16 cellular contexts compared by ENCODE assay signal in genomic region chr7:16460789-16461465, GRCh38. TPM values are rescaled to one million over a fixed set of nuclear protein-coding genes. Genes with fewer than 3 reads are reported as not detected.
A peak's percentile ranks its signal among the peaks of the same experiment; 100 is the strongest.
DNase-seq lines count a peak whose midpoint lies in the region; ATAC-seq, FAIRE-seq and TF ChIP-seq lines count a peak whose summit lies in the region.
"Had no signal": no experiment of that assay in that cellular context is flagged by ENCODE, and none has a peak within 500 bp of the region (broad histone marks: within the 10 kb centered on the region; RNA-seq: fewer than 3 reads in every experiment).

No MANE protein-coding gene starts in this region.

- peak overlapping the region; percentile 67 for H3K4me2 ChIP-seq in hepatocyte

- TF ChIP-seq POLR2A in H54 (IDR thresholded peaks at IDR 0.05; ENCODE audit: low read depth, low read length), result no peak

- no peak overlapping the region for H3K9ac ChIP-seq in adipocyte (ENCODE audit: low read length)

- no peak for TF ChIP-seq CTCF in hepatocyte (IDR thresholded peaks at IDR 0.05; ENCODE audit: poor library complexity)

- H3K27ac ChIP-seq in hepatocyte, result no peak overlapping the region
- H3K27ac ChIP-seq: C4-2B had no signal

- no peaks in the 10 kb centered on the region for H4K20me1 ChIP-seq in hepatocyte (ENCODE audit: insufficient read depth, poor library complexity, severe bottlenecking)

- H3K4me3 ChIP-seq in adipocyte (ENCODE audit: low read length) (no peak overlapping the region), hepatocyte (no peak overlapping the region)
- H3K4me3 ChIP-seq: HAP-1 had no signal

- 85% methylated on average over 2 of the region's 2 CpGs for WGBS in hepatocyte (ENCODE audit: low lambda C conversion rate, missing lambda C conversion rate)

- FAIRE-seq in H54 (lab: Jason Lieb, UNC), result peak; percentile 74
- FAIRE-seq: GM12891, GM19239, H1 had no signal

- peaks cover 13% of the 10 kb centered on the region for H3K79me2 ChIP-seq in hepatocyte

- H3K27me3 ChIP-seq in adipocyte (replicated peaks; ENCODE audit: control insufficient read depth, insufficient read depth, low read length), result peaks cover 7% of the 10 kb centered on the region
- no peaks in the 10 kb centered on the region for H3K27me3 ChIP-seq in hepatocyte

- H3K36me3 ChIP-seq in adipocyte (ENCODE audit: control insufficient read depth, insufficient read depth, low read length, severe bottlenecking) (no peaks in the 10 kb centered on the region), hepatocyte (replicated peaks; ENCODE audit: insufficient read depth, low read depth) (no peaks in the 10 kb centered on the region)
- H3K36me3 ChIP-seq: HAP-1 had no signal

- DNase-seq in H54 (ENCODE audit: insufficient read length, low spot score), result no peak
- peak; percentile 85 for DNase-seq in adipocyte (ENCODE audit: low read depth)
- DNase-seq in fibroblast of gingiva (ENCODE audit: low read depth), result peak; percentile 60
- DNase-seq in hepatocyte (ENCODE audit: low spot score), result no peak
- no peak for DNase-seq in NCI-H187 (lab: John Stamatoyannopoulos, UW)
- no peak for DNase-seq in NCI-H748 (lab: John Stamatoyannopoulos, UW; ENCODE audit: unreplicated experiment)
- DNase-seq: ACHN; AML-193; CD4-positive, alpha-beta memory T cell had no signal

- no peak overlapping the region for H2AFZ ChIP-seq in hepatocyte

- no peaks in the 10 kb centered on the region for H3K9me2 ChIP-seq in hepatocyte (replicated peaks; ENCODE audit: insufficient read depth)

- H3K9me3 ChIP-seq in adipocyte (ENCODE audit: control insufficient read depth, low read length), result no peaks in the 10 kb centered on the region
- H3K9me3 ChIP-seq in hepatocyte (ENCODE audit: low read depth), result no peaks in the 10 kb centered on the region
- H3K9me3 ChIP-seq: HAP-1 had no signal

- H3K4me1 ChIP-seq in adipocyte (ENCODE audit: control insufficient read depth, insufficient read depth, low read length) (peaks cover 2% of the 10 kb centered on the region), hepatocyte (ENCODE audit: insufficient read depth) (no peaks in the 10 kb centered on the region)

- ATAC-seq in HG02798 (IDR thresholded peaks at IDR 0.05; ENCODE audit: poor library complexity, unreplicated experiment), result no peak

RNA-seq across cellular contexts. Expression of gene SOSTDC1, which starts 4.6 kb away (rescaled TPM):
- 65.8 and 71.5 TPM in 2 replicates for total RNA-seq in hepatocyte
- 30.9 and 38.5 TPM in 2 replicates for polyA plus RNA-seq in hepatocyte
- total RNA-seq: CD4-positive, alpha-beta memory T cell had no signal
- polyA plus RNA-seq: BJ; CD4-positive, alpha-beta memory T cell had no signal

RNA-seq across cellular contexts. Expression of gene CRPPA, which starts 39.6 kb away (rescaled TPM):
- total RNA-seq in hepatocyte, result 3.4 and 4.4 TPM in 2 replicates
- polyA plus RNA-seq in hepatocyte, result 2.5 and 3.3 TPM in 2 replicates

Comparison
In these comparisons a context has a peak if more than half of its experiments do, and no peak if none do; other contexts are left out.
1. DNase-seq: peak in adipocyte (single experiment) and fibroblast of gingiva (single experiment); none in H54 (single experiment), hepatocyte (single experiment), NCI-H187 (0 of 2) and NCI-H748 (single experiment).